In genomic region chr16:50121721-50122445, GRCh38 we compare ENCODE assay signal across 10 cellular contexts. TPM values are rescaled to one million over a fixed set of nuclear protein-coding genes. Genes with fewer than 3 reads are reported as not detected.
DNase-seq lines count a peak whose midpoint lies in the region; ATAC-seq and TF ChIP-seq lines count a peak whose summit lies in the region.
"Had no signal": no experiment of that assay in that cellular context is flagged by ENCODE, and none has a peak within 500 bp of the region (broad histone marks: within the 10 kb centered on the region; RNA-seq: fewer than 3 reads in every experiment).

No MANE protein-coding gene starts in this region.

- peaks cover 0 to 2% (median 0%) of the 10 kb centered on the region in 8 donors for H3K9me3 Mint-ChIP-seq in CD4-positive, alpha-beta memory T cell
- no peaks in the 10 kb centered on the region for H3K9me3 Mint-ChIP-seq in activated T-cell treated with anti-CD3 and anti-CD28 coated beads, Interleukin-2, amount 50 U/mL, for 72 hours
- no peaks in the 10 kb centered on the region for H3K9me3 Mint-ChIP-seq in glutamatergic neuron (ENCODE audit: unreplicated experiment)

- H3K27me3 Mint-ChIP-seq in CD4-positive, alpha-beta memory T cell: no peaks in the 10 kb centered on the region
- H3K27me3 Mint-ChIP-seq in activated T-cell treated with anti-CD3 and anti-CD28 coated beads, Interleukin-2, amount 50 U/mL, for 72 hours (ENCODE audit: low read depth): no peaks in the 10 kb centered on the region
- peaks cover 4% of the 10 kb centered on the region for H3K27me3 Mint-ChIP-seq in glutamatergic neuron (ENCODE audit: unreplicated experiment)

- no peak overlapping the region for H3K27ac ChIP-seq in CD4-positive, alpha-beta memory T cell (ENCODE audit: low read depth, low read length)
- H3K27ac ChIP-seq in upper lobe of left lung (no peak overlapping the region), PC-3 (ENCODE audit: low read length) (no peak overlapping the region)
- H3K27ac ChIP-seq: suprapubic skin had no signal

- peaks cover 7 to 11% (median 10%) of the 10 kb centered on the region in 4 donors for H3K4me1 Mint-ChIP-seq in CD4-positive, alpha-beta memory T cell
- peaks cover 63% of the 10 kb centered on the region for H3K4me1 Mint-ChIP-seq in activated T-cell treated with anti-CD3 and anti-CD28 coated beads, Interleukin-2, amount 50 U/mL, for 72 hours (ENCODE audit: low read depth)
- no peaks in the 10 kb centered on the region for H3K4me1 Mint-ChIP-seq in glutamatergic neuron (ENCODE audit: low read depth, unreplicated experiment)
- H3K4me1 Mint-ChIP-seq: naive B cell had no signal

- TF ChIP-seq CTCF in upper lobe of left lung (IDR thresholded peaks at IDR 0.05): no peak
- TF ChIP-seq CTCF in glutamatergic neuron (IDR thresholded peaks at IDR 0.05; ENCODE audit: partially characterized antibody, unreplicated experiment): no peak
- no peak for TF ChIP-seq CTCF in PC-3 (conservative IDR thresholded peaks at IDR 0.05; ENCODE audit: low read depth, low read length)

- ATAC-seq in HG03135 (IDR thresholded peaks at IDR 0.05; ENCODE audit: unreplicated experiment) (peak; percentile 56), upper lobe of left lung (ENCODE audit: low FRiP score in 2 of 2) (no peak), HG03342 (IDR thresholded peaks at IDR 0.05; ENCODE audit: unreplicated experiment) (no peak), PC-3 (no peak)
- peak; percentile 87 to 88 for ATAC-seq in activated T-cell treated with anti-CD3 and anti-CD28 coated beads, Interleukin-2, amount 50 U/mL, for 72 hours (replicated peaks in 1 of 2)

- no peak overlapping the region for H3K4me3 ChIP-seq in CD4-positive, alpha-beta memory T cell (ENCODE audit: low read length in 2 of 2)
- no peak overlapping the region for H3K4me3 ChIP-seq in upper lobe of left lung
- no peak overlapping the region for H3K4me3 ChIP-seq in PC-3 (ENCODE audit: low read length)
- H3K4me3 ChIP-seq: suprapubic skin had no signal

- no peak overlapping the region for H3K4me2 ChIP-seq in PC-3 (ENCODE audit: low read length)

- H3K36me3 Mint-ChIP-seq in CD4-positive, alpha-beta memory T cell: no peaks in the 10 kb centered on the region
- H3K36me3 Mint-ChIP-seq in activated T-cell treated with anti-CD3 and anti-CD28 coated beads, Interleukin-2, amount 50 U/mL, for 72 hours (ENCODE audit: insufficient read depth in 2 of 2): no peaks in the 10 kb centered on the region
- no peaks in the 10 kb centered on the region for H3K36me3 Mint-ChIP-seq in glutamatergic neuron (ENCODE audit: unreplicated experiment)
- H3K36me3 Mint-ChIP-seq: naive B cell had no signal

- peaks cover 11% of the 10 kb centered on the region for H3K4me1 ChIP-seq in CD4-positive, alpha-beta memory T cell (ENCODE audit: insufficient read depth, low read length)
- H3K4me1 ChIP-seq in upper lobe of left lung: no peaks in the 10 kb centered on the region
- H3K4me1 ChIP-seq in PC-3 (ENCODE audit: insufficient read depth, low read length): no peaks in the 10 kb centered on the region
- H3K4me1 ChIP-seq: suprapubic skin had no signal

- intact Hi-C loops in CD4-positive, alpha-beta memory T cell (cut with micrococcal nuclease): no loop called here
- intact Hi-C loops in PC-3 (cut with micrococcal nuclease): no loop called here

- WGBS in upper lobe of left lung, 2 donors: 73 to 74% methylated on average over 14 of the region's 14 CpGs

- peak overlapping the region in 4 of 8 donors; percentile 27 to 56 (median 44) for H3K4me3 Mint-ChIP-seq in CD4-positive, alpha-beta memory T cell
- peak overlapping the region; percentile 52 to 64 for H3K4me3 Mint-ChIP-seq in activated T-cell treated with anti-CD3 and anti-CD28 coated beads, Interleukin-2, amount 50 U/mL, for 72 hours
- H3K4me3 Mint-ChIP-seq in glutamatergic neuron (ENCODE audit: unreplicated experiment): no peak overlapping the region
- H3K4me3 Mint-ChIP-seq: naive B cell had no signal

- H3K9me2 ChIP-seq in PC-3 (replicated peaks; ENCODE audit: low read length): no peaks in the 10 kb centered on the region

- H3K27me3 ChIP-seq in CD4-positive, alpha-beta memory T cell (ENCODE audit: insufficient read depth, low read length): no peaks in the 10 kb centered on the region
- no peaks in the 10 kb centered on the region for H3K27me3 ChIP-seq in upper lobe of left lung
- H3K27me3 ChIP-seq in PC-3 (ENCODE audit: low read length): no peaks in the 10 kb centered on the region
- H3K27me3 ChIP-seq: suprapubic skin had no signal

- H3F3A ChIP-seq in PC-3 (ENCODE audit: low read length, unreplicated experiment): no peaks in the 10 kb centered on the region

- DNase-seq in CD4-positive, alpha-beta memory T cell: peak; percentile 26 to 49 (median 34)
- DNase-seq in GM19238 (ENCODE audit: insufficient read length, low spot score): peak; percentile 21
- peak; percentile 75 to 78 for DNase-seq in activated T-cell treated with anti-CD3 and anti-CD28 coated beads, Interleukin-2, amount 50 U/mL, for 72 hours
- no peak for DNase-seq in upper lobe of left lung
- DNase-seq in glutamatergic neuron: no peak
- no peak for DNase-seq in PC-3
- DNase-seq: naive B cell had no signal

- CTCF ChIA-PET in CD4-positive, alpha-beta memory T cell (lab: Charles Lee; ENCODE audit: partially characterized antibody): interaction anchor here (0.6 to 1.8 kb wide), 3 partner anchors 17 to 685 kb away, joined by 3 to 7 read pairs (median 3); no protein-coding TSS in a partner anchor
- CTCF ChIA-PET in PC-3 (lab: Charles Lee): no interaction called here

- H3K27ac Mint-ChIP-seq in CD4-positive, alpha-beta memory T cell: peak overlapping the region in 5 of 7 donors; percentile 8 to 72 (median 58)
- peak overlapping the region; percentile 85 for H3K27ac Mint-ChIP-seq in activated T-cell treated with anti-CD3 and anti-CD28 coated beads, Interleukin-2, amount 50 U/mL, for 72 hours
- H3K27ac Mint-ChIP-seq in glutamatergic neuron (ENCODE audit: unreplicated experiment): no peak overlapping the region
- H3K27ac Mint-ChIP-seq: naive B cell had no signal

- POLR2A ChIA-PET in CD4-positive, alpha-beta memory T cell (lab: Charles Lee; ENCODE audit: partially characterized antibody): interaction anchor here (0.6 to 1.0 kb wide), 2 partner anchors 10 to 31 kb away, joined by 3 to 6 read pairs; partner anchors contain the start of gene TENT4B
- POLR2A ChIA-PET in PC-3 (lab: Charles Lee; ENCODE audit: unreplicated experiment): interaction anchor here (0.6 kb wide), 1 partner anchor 192 kb away, joined by 5 read pairs; no protein-coding TSS in a partner anchor

- no peak for TF ChIP-seq POLR2A in upper lobe of left lung (IDR thresholded peaks at IDR 0.05)

- no peak for TF ChIP-seq EP300 in upper lobe of left lung (IDR thresholded peaks at IDR 0.05)

- H2AFZ ChIP-seq in PC-3 (ENCODE audit: low read length): no peak overlapping the region

- no peaks in the 10 kb centered on the region for H3K36me3 ChIP-seq in CD4-positive, alpha-beta memory T cell (ENCODE audit: insufficient read depth, low read length)
- no peaks in the 10 kb centered on the region for H3K36me3 ChIP-seq in upper lobe of left lung
- H3K36me3 ChIP-seq in PC-3 (ENCODE audit: low read depth, low read length): no peaks in the 10 kb centered on the region
- H3K36me3 ChIP-seq: suprapubic skin had no signal

- no peak overlapping the region for H3K9ac ChIP-seq in PC-3 (ENCODE audit: low read length)

- no peaks in the 10 kb centered on the region for H3K9me3 ChIP-seq in CD4-positive, alpha-beta memory T cell (ENCODE audit: control insufficient read depth in 1 of 2, low read length in 2 of 2)
- H3K9me3 ChIP-seq in upper lobe of left lung (peaks cover 0 to 3% (median 0%) of the 10 kb centered on the region in 4 donors), PC-3 (ENCODE audit: low read length) (no peaks in the 10 kb centered on the region)
- H3K9me3 ChIP-seq: suprapubic skin had no signal

- no peaks in the 10 kb centered on the region for H4K20me1 ChIP-seq in PC-3 (ENCODE audit: low read length)

- no TSS peak for BruUV-seq in PC-3 (replicated peaks; lab: Mats Ljungman, UMichigan)

- H3K79me2 ChIP-seq in PC-3 (ENCODE audit: low read length): no peaks in the 10 kb centered on the region

RNA-seq across cellular contexts. Expression of gene TENT4B, which starts 31.2 kb away (rescaled TPM):
- 10 to 100 TPM; 22.4 to 23.5 TPM for total RNA-seq in CD4-positive, alpha-beta memory T cell
- polyA plus RNA-seq in CD4-positive, alpha-beta memory T cell: 1 to 10 TPM; 2.7 to 8.1 TPM
- total RNA-seq in activated T-cell treated with anti-CD3 and anti-CD28 coated beads, Interleukin-2, amount 50 U/mL, for 72 hours: 10 to 100 TPM; 27.5 to 29.0 TPM
- total RNA-seq in upper lobe of left lung: 10 to 100 TPM in 3 of 6 donors, 1 to 10 TPM in 3; 7.2 to 19.2 (median 10.6) TPM
- 9.5 TPM for total RNA-seq in glutamatergic neuron (ENCODE audit: unreplicated experiment)
- 6.3 and 7.4 TPM in 2 replicates for total RNA-seq in PC-3 (2014; rRNA removed)

RNA-seq across cellular contexts. Expression of gene HEATR3, which starts 56.1 kb away (rescaled TPM):
- total RNA-seq in CD4-positive, alpha-beta memory T cell: 10 to 100 TPM; 20.5 to 25.6 TPM
- polyA plus RNA-seq in CD4-positive, alpha-beta memory T cell: 1 to 10 TPM; 3.2 to 5.7 TPM
- total RNA-seq in activated T-cell treated with anti-CD3 and anti-CD28 coated beads, Interleukin-2, amount 50 U/mL, for 72 hours: 10 to 100 TPM; 19.5 to 19.6 TPM
- 10 to 100 TPM; 15.0 to 59.7 (median 25.1) TPM for total RNA-seq in upper lobe of left lung
- total RNA-seq in glutamatergic neuron (ENCODE audit: unreplicated experiment): 27.9 TPM
- total RNA-seq in PC-3 (2014; rRNA removed): 18.7 and 19.0 TPM in 2 replicates

Comparison
In these comparisons a context has a peak if more than half of its experiments do, and no peak if none do; other contexts are left out.
1. DNase-seq: peak in CD4-positive, alpha-beta memory T cell (5 of 5), GM19238 (single experiment) and activated T-cell treated with anti-CD3 and anti-CD28 coated beads, Interleukin-2, amount 50 U/mL, for 72 hours (2 of 2); none in upper lobe of left lung (0 of 2), glutamatergic neuron (single experiment) and PC-3 (single experiment).
2. ATAC-seq: peak in HG03135 (single experiment) and activated T-cell treated with anti-CD3 and anti-CD28 coated beads, Interleukin-2, amount 50 U/mL, for 72 hours (2 of 2); none in upper lobe of left lung (0 of 2), HG03342 (single experiment) and PC-3 (single experiment).